Comparison of ENCODE assay signal across 8 cellular contexts in the genomic region with DNA sequence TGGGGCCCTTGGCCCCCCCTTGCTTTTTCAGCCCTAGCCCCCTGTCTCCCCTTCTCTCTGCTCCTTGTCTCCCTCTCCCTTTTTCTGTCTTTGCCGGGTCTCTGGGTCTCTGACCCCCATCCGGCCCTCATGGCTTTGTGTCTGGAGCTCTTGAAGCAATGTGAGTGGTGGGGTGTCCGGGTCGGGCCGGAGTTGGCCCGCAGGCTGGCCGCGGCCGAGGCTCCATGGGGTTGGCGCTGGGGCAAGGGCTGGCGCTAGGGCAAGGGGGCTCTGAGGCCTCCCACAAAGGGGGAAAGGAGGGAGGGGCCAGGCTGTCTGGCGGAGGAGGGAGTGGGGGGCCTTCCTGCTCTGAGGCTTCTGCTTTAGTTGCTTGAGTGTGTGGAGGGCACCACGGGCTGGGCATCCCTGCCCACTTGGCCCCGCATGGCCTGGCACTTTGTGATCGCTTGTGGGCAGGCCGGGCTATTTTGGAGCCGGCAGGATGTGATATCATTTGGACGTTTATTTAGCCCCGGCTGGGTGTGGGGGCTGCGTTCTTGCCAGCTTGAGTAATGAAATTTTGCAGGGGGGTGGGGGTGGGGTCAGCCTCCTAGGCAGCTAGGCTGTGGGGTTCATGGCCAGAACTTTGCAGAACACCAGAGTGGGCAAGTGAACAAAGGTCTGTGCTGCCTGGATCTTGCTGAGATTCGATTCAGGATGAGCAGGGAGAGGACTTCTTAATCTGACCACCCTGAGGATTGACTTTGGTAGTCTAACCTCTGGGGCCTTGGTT.
DNase-seq lines count a peak whose midpoint lies in the region; ATAC-seq and TF ChIP-seq lines count a peak whose summit lies in the region.

No MANE protein-coding gene starts in this region.

- no peaks in the 10 kb centered on the region for H3K9me3 ChIP-seq in neural cell (ENCODE audit: low read length)

- no peak for TF ChIP-seq EP300 in neural cell (conservative IDR thresholded peaks at IDR 0.05; ENCODE audit: poor library complexity, severe bottlenecking)

- no peaks in the 10 kb centered on the region for H3K9me2 ChIP-seq in GM23338 (ENCODE audit: insufficient read depth)
- no peaks in the 10 kb centered on the region for H3K9me2 ChIP-seq in neural cell (ENCODE audit: insufficient read depth, low read length)

- H3K27ac ChIP-seq in GM23338 (ENCODE audit: low read depth) (no peak overlapping the region), neural cell (ENCODE audit: low read length) (peak overlapping the region; percentile 90)

- peak overlapping the region; percentile 92 for H3K4me3 Mint-ChIP-seq in GM23338

- H4K20me1 ChIP-seq in GM23338 (replicated peaks; ENCODE audit: insufficient read depth) (peaks cover 33% of the 10 kb centered on the region), neural cell (ENCODE audit: insufficient read depth) (peaks cover 25% of the 10 kb centered on the region)

- H3K9me3 Mint-ChIP-seq in GM23338 = no peaks in the 10 kb centered on the region

- H3K9ac ChIP-seq in neural cell (ENCODE audit: low read length) = peak overlapping the region; percentile 100

- peaks cover 20% of the 10 kb centered on the region for H3F3A ChIP-seq in GM23338 (replicated peaks; ENCODE audit: low read depth)
- peaks cover 3% of the 10 kb centered on the region for H3F3A ChIP-seq in neural cell (ENCODE audit: insufficient read depth, low read length, poor library complexity, severe bottlenecking)

- H3K79me2 ChIP-seq in GM23338 (replicated peaks; ENCODE audit: insufficient read depth) (peaks cover 56% of the 10 kb centered on the region), neural cell (replicated peaks; ENCODE audit: insufficient read depth, low read length) (peaks cover 60% of the 10 kb centered on the region)

- no peaks in the 10 kb centered on the region for H3K36me3 ChIP-seq in GM23338 (ENCODE audit: insufficient read depth)
- H3K36me3 ChIP-seq in neural cell (ENCODE audit: insufficient read depth, low read length) = no peaks in the 10 kb centered on the region

- peaks cover 48% of the 10 kb centered on the region for H3K4me1 ChIP-seq in GM23338 (ENCODE audit: insufficient read depth)

- H3K27me3 ChIP-seq in GM23338 (ENCODE audit: insufficient read depth) (no peaks in the 10 kb centered on the region), neural cell (ENCODE audit: insufficient read depth, low read depth, low read length) (no peaks in the 10 kb centered on the region)

- H3K27ac Mint-ChIP-seq in GM23338 = 0 out of 2 replicates have a peak overlapping the region, but pooled peaks have one; percentile 6

- H3K36me3 Mint-ChIP-seq in GM23338 (ENCODE audit: low read depth) = peaks cover 10% of the 10 kb centered on the region; the same call in 1 of the 3 replicates

- H3K4me2 ChIP-seq in GM23338 (peak overlapping the region; percentile 100), neural cell (ENCODE audit: low read length) (peak overlapping the region; percentile 96)

- no peak for TF ChIP-seq CTCF in GM23338 (conservative IDR thresholded peaks at IDR 0.05; ENCODE audit: low read depth in 2 of 2)
- no peak for TF ChIP-seq CTCF in neural cell (IDR thresholded peaks at IDR 0.05; ENCODE audit: poor library complexity, severe bottlenecking)

- no peak for TF ChIP-seq RAD21 in neural cell (conservative IDR thresholded peaks at IDR 0.05)

- peak; percentile 74 for DNase-seq in A172 (ENCODE audit: low spot score)
- DNase-seq in GM23338 (ENCODE audit: low spot score) = peak; percentile 54
- DNase-seq in UCSD-AML1 (lab: John Stamatoyannopoulos, UW; ENCODE audit: unreplicated experiment) = peak; percentile 60
- peak; percentile 61 for DNase-seq in fibroblast of peridontal ligament (ENCODE audit: extremely low read depth)
- no peak for DNase-seq in putamen (ENCODE audit: low spot score)

- ATAC-seq in GM23338 = peak; percentile 30
- no peak for ATAC-seq in HG02885 (IDR thresholded peaks at IDR 0.05; ENCODE audit: poor library complexity, unreplicated experiment)
- ATAC-seq in GM18873 (IDR thresholded peaks at IDR 0.05; ENCODE audit: low FRiP score, unreplicated experiment) = no peak

- H2AFZ ChIP-seq in GM23338 (no peak overlapping the region), neural cell (ENCODE audit: low read depth, low read length) (peak overlapping the region; percentile 10)

- H3K4me3 ChIP-seq in GM23338 (peak overlapping the region; percentile 96), neural cell (ENCODE audit: low read length) (peak overlapping the region; percentile 99)

- peaks cover 32% of the 10 kb centered on the region for H3K27me3 Mint-ChIP-seq in GM23338 (ENCODE audit: insufficient read depth, low read depth, poor library complexity)

- H3K4me1 Mint-ChIP-seq in GM23338 = peaks cover 43% of the 10 kb centered on the region

TF ChIP-seq in GM23338, 12 proteins besides CTCF, POLR2A, EP300 and RAD21 (continues in another document):
- TF ChIP-seq JUNB (IDR thresholded peaks at IDR 0.05; ENCODE audit: unreplicated experiment) (no peak), EZH2phosphoT487 (IDR thresholded peaks at IDR 0.05; ENCODE audit: unreplicated experiment) (no peak), NANOG (IDR thresholded peaks at IDR 0.05; ENCODE audit: borderline replicate concordance) (no peak), ZNF331 (CRISPR knock-in tag; IDR thresholded peaks at IDR 0.05; ENCODE audit: low read depth) (no peak), ZNF114 (CRISPR knock-in tag; IDR thresholded peaks at IDR 0.05) (no peak), ETS1 (IDR thresholded peaks at IDR 0.05) (no peak), POLR2AphosphoS5 (IDR thresholded peaks at IDR 0.05; ENCODE audit: low read depth) (no peak), EZH2 (IDR thresholded peaks at IDR 0.05; ENCODE audit: low read depth, unreplicated experiment) (no peak)

TF ChIP-seq in neural cell, 6 proteins besides CTCF, POLR2A, EP300 and RAD21:
- TF ChIP-seq TAF1 (IDR thresholded peaks at IDR 0.05; ENCODE audit: low read depth) (no peak), POLR2AphosphoS5 (IDR thresholded peaks at IDR 0.05) (peak; percentile 11)
TF ChIP-seq in neural cell: peak in this region for 1.
